Comparison of ENCODE assay signal across 23 cellular contexts in genomic region chr1:156808186-156809030, GRCh38. TPM values are rescaled to one million over a fixed set of nuclear protein-coding genes. Genes with fewer than 3 reads are reported as not detected.
A peak's percentile ranks its signal among the peaks of the same experiment; 100 is the strongest.
DNase-seq lines count a peak whose midpoint lies in the region; ATAC-seq and TF ChIP-seq lines count a peak whose summit lies in the region.
"Had no signal": no experiment of that assay in that cellular context is flagged by ENCODE, and none has a peak within 500 bp of the region (broad histone marks: within the 10 kb centered on the region; RNA-seq: fewer than 3 reads in every experiment).

No MANE protein-coding gene starts in this region.

- 87 to 89% (median 87%) methylated on average over 16 of the region's 16 CpGs for WGBS in ovary, 3 donors

- peaks cover 76% of the 10 kb centered on the region for H3K4me1 Mint-ChIP-seq in T-helper 1 cell treated with Interleukin-12 subunit alpha and Interleukin-12 subunit beta and Interleukin-4 antibody, amounts not matched to agents 30 μg/mL and 1 μg/mL, for 36 hours (ENCODE audit: low read depth)
- H3K4me1 Mint-ChIP-seq in CD8-positive, alpha-beta memory T cell = peaks cover 53 to 73% (median 59%) of the 10 kb centered on the region in 3 donors
- peaks cover 54% of the 10 kb centered on the region for H3K4me1 Mint-ChIP-seq in activated naive CD8-positive, alpha-beta T cell treated with anti-CD3 and anti-CD28 coated beads for 36 hours
- peaks cover 78 to 79% of the 10 kb centered on the region in 2 donors for H3K4me1 Mint-ChIP-seq in natural killer cell treated with Interleukin-12 subunit alpha and Interleukin-12 subunit beta and Interleukin-15 and Interleukin-18, amount 100 ng/mL, for 72 hours (ENCODE audit: low read depth in 2 of 2)

- no peaks in the 10 kb centered on the region for H3K27me3 Mint-ChIP-seq in T-helper 1 cell treated with Interleukin-12 subunit alpha and Interleukin-12 subunit beta and Interleukin-4 antibody, amounts not matched to agents 30 μg/mL and 1 μg/mL, for 36 hours (ENCODE audit: low read depth)
- H3K27me3 Mint-ChIP-seq in CD8-positive, alpha-beta memory T cell = no peaks in the 10 kb centered on the region
- H3K27me3 Mint-ChIP-seq in activated naive CD8-positive, alpha-beta T cell treated with anti-CD3 and anti-CD28 coated beads for 36 hours = no peaks in the 10 kb centered on the region
- no peaks in the 10 kb centered on the region for H3K27me3 Mint-ChIP-seq in natural killer cell treated with Interleukin-12 subunit alpha and Interleukin-12 subunit beta and Interleukin-15 and Interleukin-18, amount 100 ng/mL, for 72 hours
- H3K27me3 Mint-ChIP-seq: activated B cell treated with CpG ODN at 0.5 μM for 24 hours had no signal

- TF ChIP-seq CTCF in ovary (IDR thresholded peaks at IDR 0.05) (no peak), coronary artery (IDR thresholded peaks at IDR 0.05) (no peak)

- no peak for ATAC-seq in natural killer cell treated with Interleukin-12 subunit alpha and Interleukin-12 subunit beta and Interleukin-15 and Interleukin-18, amount 100 ng/mL, for 72 hours
- ATAC-seq in GM21381 (IDR thresholded peaks at IDR 0.05; ENCODE audit: unreplicated experiment) = no peak

- peak overlapping the region; percentile 83 for H3K4me3 Mint-ChIP-seq in T-helper 1 cell treated with Interleukin-12 subunit alpha and Interleukin-12 subunit beta and Interleukin-4 antibody, amounts not matched to agents 30 μg/mL and 1 μg/mL, for 36 hours
- peak overlapping the region in 3 of 7 donors; percentile 15 to 75 (median 34) for H3K4me3 Mint-ChIP-seq in CD8-positive, alpha-beta memory T cell
- H3K4me3 Mint-ChIP-seq in activated naive CD8-positive, alpha-beta T cell treated with anti-CD3 and anti-CD28 coated beads for 36 hours = peak overlapping the region; percentile 8
- H3K4me3 Mint-ChIP-seq in natural killer cell treated with Interleukin-12 subunit alpha and Interleukin-12 subunit beta and Interleukin-15 and Interleukin-18, amount 100 ng/mL, for 72 hours = peak overlapping the region; percentile 86
- H3K4me3 Mint-ChIP-seq: activated B cell treated with CpG ODN at 0.5 μM for 24 hours had no signal

- H3K27me3 ChIP-seq in CD8-positive, alpha-beta memory T cell (ENCODE audit: insufficient read depth, low read length, poor library complexity, severe bottlenecking) = no peaks in the 10 kb centered on the region
- H3K27me3 ChIP-seq in ovary = no peaks in the 10 kb centered on the region
- H3K27me3 ChIP-seq: BE2C, suprapubic skin had no signal

- no peak overlapping the region for H3K27ac ChIP-seq in CD8-positive, alpha-beta memory T cell (ENCODE audit: low read depth, low read length)
- H3K27ac ChIP-seq in ovary = no peak overlapping the region
- H3K27ac ChIP-seq in coronary artery = no peak overlapping the region
- H3K27ac ChIP-seq: 22Rv1, suprapubic skin had no signal

- peaks cover 32% of the 10 kb centered on the region for H3K4me1 ChIP-seq in CD8-positive, alpha-beta memory T cell (ENCODE audit: insufficient read depth, low read length)
- peaks cover 7% of the 10 kb centered on the region for H3K4me1 ChIP-seq in ovary (ENCODE audit: insufficient read depth)

- H3K36me3 ChIP-seq in CD8-positive, alpha-beta memory T cell (ENCODE audit: insufficient read depth, low read length) = peaks cover 29% of the 10 kb centered on the region
- no peaks in the 10 kb centered on the region for H3K36me3 ChIP-seq in ovary
- H3K36me3 ChIP-seq: BE2C, suprapubic skin had no signal

- POLR2A ChIA-PET in CD8-positive, alpha-beta memory T cell (lab: Charles Lee) = interaction anchor here (0.6 to 1.0 kb wide), 2 partner anchors 51 to 84 kb away, joined by 3 read pairs; no protein-coding TSS in a partner anchor

- intact Hi-C loops in ovary (cut with DNase I) = no loop called here

- DNase-seq in T-helper 1 cell (no peak), ovary (no peak), coronary artery (ENCODE audit: low spot score) (no peak)
- DNase-seq in CD8-positive, alpha-beta memory T cell = no peak
- no peak for DNase-seq in activated naive CD8-positive, alpha-beta T cell treated with anti-CD3 and anti-CD28 coated beads for 36 hours
- DNase-seq in natural killer cell treated with Interleukin-12 subunit alpha and Interleukin-12 subunit beta and Interleukin-15 and Interleukin-18, amount 100 ng/mL, for 72 hours (ENCODE audit: low spot score) = no peak
- DNase-seq: activated B cell treated with CpG ODN at 0.5 μM for 24 hours; anterior cingulate cortex; BE2C; cerebellar nuclear complex; DMS53; effector memory CD4-positive, alpha-beta T cell; NCI-H1092 treated with DMSO at 0.1 percent for 48 hours; NCI-H524 treated with DMSO at 0.1 percent for 48 hours; Right ventricle myocardium superior had no signal

- peaks cover 74% of the 10 kb centered on the region for H3K36me3 Mint-ChIP-seq in T-helper 1 cell treated with Interleukin-12 subunit alpha and Interleukin-12 subunit beta and Interleukin-4 antibody, amounts not matched to agents 30 μg/mL and 1 μg/mL, for 36 hours (ENCODE audit: low read depth)
- peaks cover 17 to 75% (median 25%) of the 10 kb centered on the region in 3 donors for H3K36me3 Mint-ChIP-seq in CD8-positive, alpha-beta memory T cell
- peaks cover 61% of the 10 kb centered on the region for H3K36me3 Mint-ChIP-seq in activated naive CD8-positive, alpha-beta T cell treated with anti-CD3 and anti-CD28 coated beads for 36 hours
- peaks cover 37% of the 10 kb centered on the region for H3K36me3 Mint-ChIP-seq in natural killer cell treated with Interleukin-12 subunit alpha and Interleukin-12 subunit beta and Interleukin-15 and Interleukin-18, amount 100 ng/mL, for 72 hours

- H3K9me3 Mint-ChIP-seq in T-helper 1 cell treated with Interleukin-12 subunit alpha and Interleukin-12 subunit beta and Interleukin-4 antibody, amounts not matched to agents 30 μg/mL and 1 μg/mL, for 36 hours = no peaks in the 10 kb centered on the region
- no peaks in the 10 kb centered on the region for H3K9me3 Mint-ChIP-seq in CD8-positive, alpha-beta memory T cell
- H3K9me3 Mint-ChIP-seq in activated naive CD8-positive, alpha-beta T cell treated with anti-CD3 and anti-CD28 coated beads for 36 hours = no peaks in the 10 kb centered on the region
- no peaks in the 10 kb centered on the region for H3K9me3 Mint-ChIP-seq in natural killer cell treated with Interleukin-12 subunit alpha and Interleukin-12 subunit beta and Interleukin-15 and Interleukin-18, amount 100 ng/mL, for 72 hours
- H3K9me3 Mint-ChIP-seq: activated B cell treated with CpG ODN at 0.5 μM for 24 hours had no signal

- no peak for TF ChIP-seq EP300 in ovary (IDR thresholded peaks at IDR 0.05)

- peak overlapping the region; percentile 94 for H3K27ac Mint-ChIP-seq in T-helper 1 cell treated with Interleukin-12 subunit alpha and Interleukin-12 subunit beta and Interleukin-4 antibody, amounts not matched to agents 30 μg/mL and 1 μg/mL, for 36 hours
- H3K27ac Mint-ChIP-seq in CD8-positive, alpha-beta memory T cell = peak overlapping the region; percentile 54 to 95 (median 86)
- H3K27ac Mint-ChIP-seq in activated naive CD8-positive, alpha-beta T cell treated with anti-CD3 and anti-CD28 coated beads for 36 hours = peak overlapping the region; percentile 73
- peak overlapping the region; percentile 93 to 99 for H3K27ac Mint-ChIP-seq in natural killer cell treated with Interleukin-12 subunit alpha and Interleukin-12 subunit beta and Interleukin-15 and Interleukin-18, amount 100 ng/mL, for 72 hours
- H3K27ac Mint-ChIP-seq: activated B cell treated with CpG ODN at 0.5 μM for 24 hours had no signal

- no peaks in the 10 kb centered on the region for H3K9me3 ChIP-seq in CD8-positive, alpha-beta memory T cell (ENCODE audit: low read length)
- no peaks in the 10 kb centered on the region for H3K9me3 ChIP-seq in ovary
- H3K9me3 ChIP-seq: BE2C, suprapubic skin had no signal

- CTCF ChIA-PET in CD8-positive, alpha-beta memory T cell (lab: Charles Lee) = interaction anchor here (0.9 to 3.5 kb wide), 5 partner anchors 10 to 82 kb away, joined by 3 to 19 read pairs (median 3); partner anchors contain the start of gene INSRR

- H3K4me3 ChIP-seq in CD8-positive, alpha-beta memory T cell (ENCODE audit: low read length) = no peak overlapping the region
- H3K4me3 ChIP-seq in ovary (no peak overlapping the region), coronary artery (no peak overlapping the region)
- H3K4me3 ChIP-seq: lung, suprapubic skin had no signal

- no peak for TF ChIP-seq POLR2A in ovary (IDR thresholded peaks at IDR 0.05)

RNA-seq across cellular contexts. Expression of gene SH2D2A, which starts 8.2 kb away (rescaled TPM):
- total RNA-seq in CD8-positive, alpha-beta memory T cell = 100 to 1,000 TPM; 163 to 170 TPM
- polyA plus RNA-seq in CD8-positive, alpha-beta memory T cell = 62.1 TPM
- 100 to 1,000 TPM; 186 TPM for total RNA-seq in activated naive CD8-positive, alpha-beta T cell treated with anti-CD3 and anti-CD28 coated beads for 36 hours
- total RNA-seq in natural killer cell treated with Interleukin-12 subunit alpha and Interleukin-12 subunit beta and Interleukin-15 and Interleukin-18, amount 100 ng/mL, for 72 hours = 100 to 1,000 TPM; 153 to 188 TPM
- total RNA-seq in ovary = 1 to 10 TPM in 4 of 7 donors, under 1 TPM in 3; 0.40 to 2.8 (median 1.4) TPM
- polyA plus RNA-seq in ovary = under 1 TPM; 0.19 to 0.65 TPM
- total RNA-seq: fibroblast of lung, myocyte had no signal
- polyA plus RNA-seq: fibroblast of lung had no signal

RNA-seq across cellular contexts. Expression of gene PRCC, which starts 41.1 kb away (rescaled TPM):
- 100 to 1,000 TPM; 106 to 111 TPM for total RNA-seq in CD8-positive, alpha-beta memory T cell
- 45.9 TPM for polyA plus RNA-seq in CD8-positive, alpha-beta memory T cell
- total RNA-seq in activated naive CD8-positive, alpha-beta T cell treated with anti-CD3 and anti-CD28 coated beads for 36 hours = 10 to 100 TPM; 91.8 to 96.0 TPM
- total RNA-seq in natural killer cell treated with Interleukin-12 subunit alpha and Interleukin-12 subunit beta and Interleukin-15 and Interleukin-18, amount 100 ng/mL, for 72 hours = 100 to 1,000 TPM in 1 of 2 donors, 10 to 100 TPM in 1; 86.2 to 116 TPM
- 10 to 100 TPM; 24.7 to 65.2 (median 50.9) TPM for total RNA-seq in ovary
- 10 to 100 TPM; 38.6 to 72.5 TPM for polyA plus RNA-seq in ovary

RNA-seq across cellular contexts. Expression of gene INSRR, which starts 50.5 kb away (rescaled TPM):
- under 1 TPM in 1 of 2 experiments, not detected in 1; 0.07 TPM for total RNA-seq in CD8-positive, alpha-beta memory T cell
- polyA plus RNA-seq in CD8-positive, alpha-beta memory T cell = not detected
- under 1 TPM; 0.12 to 0.20 TPM for total RNA-seq in activated naive CD8-positive, alpha-beta T cell treated with anti-CD3 and anti-CD28 coated beads for 36 hours
- total RNA-seq in natural killer cell treated with Interleukin-12 subunit alpha and Interleukin-12 subunit beta and Interleukin-15 and Interleukin-18, amount 100 ng/mL, for 72 hours = under 1 TPM; 0.14 TPM
- under 1 TPM in 1 of 7 donors, not detected in 6; 0.15 TPM for total RNA-seq in ovary
- under 1 TPM in 1 of 2 donors, not detected in 1; 0.02 TPM for polyA plus RNA-seq in ovary
- total RNA-seq: activated B cell treated with CpG ODN at 0.5 μM for 24 hours, fibroblast of lung, lung, suprapubic skin had no signal
- polyA plus RNA-seq: fibroblast of lung, lung had no signal

RNA-seq across cellular contexts. Expression of gene NTRK1, which starts 52.3 kb away (rescaled TPM):
- 1 to 10 TPM; 2.9 to 3.0 TPM for total RNA-seq in CD8-positive, alpha-beta memory T cell
- polyA plus RNA-seq in CD8-positive, alpha-beta memory T cell = not detected
- total RNA-seq in activated naive CD8-positive, alpha-beta T cell treated with anti-CD3 and anti-CD28 coated beads for 36 hours = 1 to 10 TPM; 3.4 to 4.0 TPM
- total RNA-seq in natural killer cell treated with Interleukin-12 subunit alpha and Interleukin-12 subunit beta and Interleukin-15 and Interleukin-18, amount 100 ng/mL, for 72 hours = 1 to 10 TPM; 1.4 to 8.1 TPM
- total RNA-seq in ovary = under 1 TPM in 4 of 7 donors, not detected in 3; 0.34 to 0.92 (median 0.41) TPM
- polyA plus RNA-seq in ovary = under 1 TPM in 1 of 2 donors, not detected in 1; 0.11 TPM
- total RNA-seq: fibroblast of lung, HT-29 had no signal
- polyA plus RNA-seq: fibroblast of lung had no signal

RNA-seq across cellular contexts. Expression of gene HDGF, which starts 56.9 kb away (rescaled TPM):
- 100 to 1,000 TPM; 297 to 299 TPM for total RNA-seq in CD8-positive, alpha-beta memory T cell
- 46.0 TPM for polyA plus RNA-seq in CD8-positive, alpha-beta memory T cell
- 100 to 1,000 TPM; 271 to 274 TPM for total RNA-seq in activated naive CD8-positive, alpha-beta T cell treated with anti-CD3 and anti-CD28 coated beads for 36 hours
- 100 to 1,000 TPM; 208 to 308 TPM for total RNA-seq in natural killer cell treated with Interleukin-12 subunit alpha and Interleukin-12 subunit beta and Interleukin-15 and Interleukin-18, amount 100 ng/mL, for 72 hours
- total RNA-seq in ovary = 100 to 1,000 TPM in 6 of 7 donors, 10 to 100 TPM in 1; 81.1 to 175 (median 146) TPM
- 100 to 1,000 TPM; 104 to 184 TPM for polyA plus RNA-seq in ovary

Comparison
In these comparisons a context has a peak if more than half of its experiments do, and no peak if none do; other contexts are left out.
1. RNA of gene SH2D2A, which starts 8.2 kb away (total RNA-seq): 153 to 188 TPM in natural killer cell treated with Interleukin-12 subunit alpha and Interleukin-12 subunit beta and Interleukin-15 and Interleukin-18, amount 100 ng/mL, for 72 hours, 186 TPM in activated naive CD8-positive, alpha-beta T cell treated with anti-CD3 and anti-CD28 coated beads for 36 hours and 163 to 170 TPM in CD8-positive, alpha-beta memory T cell; 0.40 to 2.8 TPM in ovary; every median in the first group is over 10 times any median in the second.
2. Peak in every context shown above with its lines, with median percentiles within 50 percentile points of each other: H3K27ac Mint-ChIP-seq.